Comparison of ENCODE assay signal across 9 cellular contexts in the genomic region with DNA sequence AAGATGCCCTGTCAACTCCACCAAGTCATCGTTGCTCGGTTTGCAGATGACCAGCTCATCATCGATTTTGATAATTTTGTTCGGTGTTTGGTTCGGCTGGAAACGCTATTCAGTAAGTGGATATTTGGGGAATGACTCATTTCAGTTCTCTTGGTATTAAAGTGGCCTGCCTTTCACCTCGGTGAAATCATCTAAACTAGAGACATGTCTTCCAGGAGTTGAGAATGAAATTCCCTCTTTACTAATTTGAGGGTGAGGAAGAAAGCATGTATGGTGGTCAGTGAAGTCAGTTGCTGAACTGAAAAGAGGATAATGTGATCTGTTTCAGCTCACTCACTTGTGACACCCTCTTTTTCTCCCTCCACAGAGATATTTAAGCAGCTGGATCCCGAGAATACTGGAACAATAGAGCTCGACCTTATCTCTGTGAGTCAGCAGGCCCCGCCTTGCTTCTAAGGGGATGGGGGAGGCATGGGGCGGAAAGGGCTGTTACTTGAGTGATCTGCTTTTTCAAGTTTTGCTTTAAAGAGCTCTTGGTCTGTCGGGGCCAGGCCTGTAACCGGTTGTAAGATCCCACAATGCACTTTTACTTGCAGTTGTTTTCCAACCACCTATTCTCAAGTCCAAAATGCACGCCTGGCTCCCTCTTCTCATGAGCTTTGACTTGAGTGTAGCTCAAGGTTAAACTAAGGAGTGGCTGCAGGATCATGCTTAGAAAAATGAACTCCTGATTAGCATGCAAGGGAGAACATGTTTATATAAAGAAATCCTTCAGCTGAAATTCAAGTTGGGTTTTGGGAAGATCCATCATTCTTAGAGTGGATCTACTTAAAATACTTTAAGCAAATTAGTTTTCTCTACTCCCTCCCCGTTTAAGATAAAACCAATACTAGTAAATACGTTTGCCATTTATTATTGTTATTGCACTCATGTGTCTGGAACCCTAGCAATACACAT. TPM values are rescaled to one million over a fixed set of nuclear protein-coding genes. Genes with fewer than 3 reads are reported as not detected.
DNase-seq lines count a peak whose midpoint lies in the region; ATAC-seq and TF ChIP-seq lines count a peak whose summit lies in the region.
"Had no signal": no experiment of that assay in that cellular context is flagged by ENCODE, and none has a peak within 500 bp of the region (broad histone marks: within the 10 kb centered on the region; RNA-seq: fewer than 3 reads in every experiment).

No MANE protein-coding gene starts in this region.

- peaks cover 5% of the 10 kb centered on the region for H3K4me1 ChIP-seq in body of pancreas
- peaks cover 14% of the 10 kb centered on the region for H3K4me1 ChIP-seq in stomach smooth muscle (ENCODE audit: control insufficient read depth, insufficient read depth, low read length)

- ATAC-seq in body of pancreas (peak; percentile 41), HG03045 (IDR thresholded peaks at IDR 0.05; ENCODE audit: unreplicated experiment) (no peak), GM21528 (IDR thresholded peaks at IDR 0.05; ENCODE audit: low FRiP score, unreplicated experiment) (no peak)

- peak; percentile 87 for DNase-seq in EH (ENCODE audit: low read depth)
- DNase-seq in LoVo (ENCODE audit: low spot score) = peak; percentile 38
- DNase-seq in body of pancreas = peak in 3 of 4 donors; percentile 26 to 33 (median 30)
- DNase-seq in islet precursor cell = peak; percentile 96
- no peak for DNase-seq in epidermal melanocyte (ENCODE audit: insufficient read length, low spot score)

- 55 to 60% methylated on average over 16 of the region's 16 CpGs for WGBS in body of pancreas, 2 donors

- peaks cover 0 to 15% of the 10 kb centered on the region in 2 donors for H3K36me3 ChIP-seq in body of pancreas (replicated peaks in 1 of 2; ENCODE audit: insufficient read depth in 1 of 2, low read depth in 2 of 2)
- peaks cover 46 to 47% of the 10 kb centered on the region in 2 donors for H3K36me3 ChIP-seq in stomach smooth muscle (ENCODE audit: control insufficient read depth in 2 of 2, insufficient read depth in 2 of 2, low read length in 2 of 2)

- H3K27me3 ChIP-seq in body of pancreas (no peaks in the 10 kb centered on the region), stomach smooth muscle (ENCODE audit: control insufficient read depth in 1 of 2, insufficient read depth in 2 of 2, low read length in 2 of 2) (no peaks in the 10 kb centered on the region)

- no peak for TF ChIP-seq CTCF in body of pancreas (IDR thresholded peaks at IDR 0.05)

- H3K9me3 ChIP-seq in body of pancreas = no peaks in the 10 kb centered on the region
- H3K9me3 ChIP-seq in stomach smooth muscle (ENCODE audit: control insufficient read depth in 2 of 2, low read length in 2 of 2) = no peaks in the 10 kb centered on the region

- H3K9ac ChIP-seq in stomach smooth muscle (ENCODE audit: low read length in 2 of 2) = peak overlapping the region in 1 of 2 donors; percentile 37
- H3K9ac ChIP-seq: KMS-11 had no signal

- H3K4me3 ChIP-seq in body of pancreas = no peak overlapping the region
- no peak overlapping the region for H3K4me3 ChIP-seq in stomach smooth muscle (ENCODE audit: low read length in 2 of 2)

- peak overlapping the region in 2 of 4 donors; percentile 35 to 44 for H3K27ac ChIP-seq in body of pancreas
- H3K27ac ChIP-seq in stomach smooth muscle (ENCODE audit: low read length) = peak overlapping the region; percentile 49
- H3K27ac ChIP-seq: KMS-11 had no signal

- TF ChIP-seq POLR2A in body of pancreas (IDR thresholded peaks at IDR 0.05) = no peak

- intact Hi-C loops in body of pancreas (cut with DNase I) = no loop called here

RNA-seq across cellular contexts. Expression of a gene that starts 59.8 kb away (rescaled TPM):
- total RNA-seq in body of pancreas = 10 to 100 TPM; 85.7 to 90.0 TPM
